In genomic region chr14:102201369-102201748, GRCh38 we compare ENCODE assay signal across 14 cellular contexts.
DNase-seq lines count a peak whose midpoint lies in the region; ATAC-seq and TF ChIP-seq lines count a peak whose summit lies in the region.
"Had no signal": no experiment of that assay in that cellular context is flagged by ENCODE, and none has a peak within 500 bp of the region (broad histone marks: within the 10 kb centered on the region; RNA-seq: fewer than 3 reads in every experiment).

No MANE protein-coding gene starts in this region.

- peaks cover 18% of the 10 kb centered on the region for H3K36me3 ChIP-seq in OCI-LY3 (replicated peaks; ENCODE audit: low read depth, low read length)

- H3K27me3 Mint-ChIP-seq in activated CD4-positive, alpha-beta T cell treated with anti-CD3 and anti-CD28 coated beads, Interleukin-2, amount 10 ng/mL, durations not matched to agents 24 days and 14 days: no peaks in the 10 kb centered on the region
- H3K27me3 Mint-ChIP-seq in stimulated activated memory B cell treated with anti-CD40 and anti-IgM and Interleukin-4, amounts not matched to agents 10 μg/mL and 1 μg/mL and 100 μg/mL, for 72 hours: no peaks in the 10 kb centered on the region

- peaks cover 31% of the 10 kb centered on the region for H4K20me1 ChIP-seq in OCI-LY3 (ENCODE audit: insufficient read depth, low read length)

- H3K9me3 ChIP-seq in OCI-LY3 (ENCODE audit: insufficient read depth, low read length): no peaks in the 10 kb centered on the region
- H3K9me3 ChIP-seq: thoracic aorta had no signal

- H3K4me3 Mint-ChIP-seq in activated CD4-positive, alpha-beta T cell treated with anti-CD3 and anti-CD28 coated beads, Interleukin-2, amount 10 ng/mL, durations not matched to agents 24 days and 14 days: peak overlapping the region; percentile 2
- no peak overlapping the region for H3K4me3 Mint-ChIP-seq in stimulated activated memory B cell treated with anti-CD40 and anti-IgM and Interleukin-4, amounts not matched to agents 10 μg/mL and 1 μg/mL and 100 μg/mL, for 72 hours

- intact Hi-C loops in activated CD4-positive, alpha-beta T cell treated with anti-CD3 and anti-CD28 coated beads, Interleukin-2, amount 10 ng/mL, durations not matched to agents 24 days and 14 days (cut with micrococcal nuclease): loop anchor here (2.0 to 5.0 kb wide), 2 partner anchors 17 to 59 kb away; no protein-coding TSS in a partner anchor

- TF ChIP-seq CTCF in OCI-LY3 (IDR thresholded peaks at IDR 0.05; ENCODE audit: low read depth, low read length): no peak

- peak overlapping the region; percentile 78 for H3K4me2 ChIP-seq in OCI-LY3 (ENCODE audit: low read length)

- H3K4me3 ChIP-seq in OCI-LY3 (ENCODE audit: low read length): peak overlapping the region; percentile 13
- H3K4me3 ChIP-seq: thoracic aorta had no signal

- no peak overlapping the region for H2AFZ ChIP-seq in OCI-LY3 (ENCODE audit: low read depth, low read length)

- peaks cover 33% of the 10 kb centered on the region for H3K4me1 ChIP-seq in OCI-LY3 (ENCODE audit: low read length)

- H3K27ac ChIP-seq in OCI-LY3 (ENCODE audit: low read length) (no peak overlapping the region), angular gyrus (ENCODE audit: low read depth, low read length) (peak overlapping the region; percentile 96)
- H3K27ac ChIP-seq: thoracic aorta had no signal

- no peaks in the 10 kb centered on the region for H3K9me3 Mint-ChIP-seq in activated CD4-positive, alpha-beta T cell treated with anti-CD3 and anti-CD28 coated beads, Interleukin-2, amount 10 ng/mL, durations not matched to agents 24 days and 14 days
- H3K9me3 Mint-ChIP-seq in stimulated activated memory B cell treated with anti-CD40 and anti-IgM and Interleukin-4, amounts not matched to agents 10 μg/mL and 1 μg/mL and 100 μg/mL, for 72 hours: no peaks in the 10 kb centered on the region

- H3K27me3 ChIP-seq in OCI-LY3 (ENCODE audit: low read depth, low read length): no peaks in the 10 kb centered on the region

- H3K36me3 Mint-ChIP-seq in activated CD4-positive, alpha-beta T cell treated with anti-CD3 and anti-CD28 coated beads, Interleukin-2, amount 10 ng/mL, durations not matched to agents 24 days and 14 days (ENCODE audit: low read depth): peaks cover 37% of the 10 kb centered on the region
- peaks cover 66% of the 10 kb centered on the region for H3K36me3 Mint-ChIP-seq in stimulated activated memory B cell treated with anti-CD40 and anti-IgM and Interleukin-4, amounts not matched to agents 10 μg/mL and 1 μg/mL and 100 μg/mL, for 72 hours

- H3K4me1 Mint-ChIP-seq in activated CD4-positive, alpha-beta T cell treated with anti-CD3 and anti-CD28 coated beads, Interleukin-2, amount 10 ng/mL, durations not matched to agents 24 days and 14 days: peaks cover 38% of the 10 kb centered on the region
- H3K4me1 Mint-ChIP-seq in stimulated activated memory B cell treated with anti-CD40 and anti-IgM and Interleukin-4, amounts not matched to agents 10 μg/mL and 1 μg/mL and 100 μg/mL, for 72 hours: peaks cover 37% of the 10 kb centered on the region

- H3K79me2 ChIP-seq in OCI-LY3 (ENCODE audit: low read length): peaks cover 19% of the 10 kb centered on the region

- no peak for DNase-seq in activated CD4-positive, alpha-beta T cell treated with anti-CD3 and anti-CD28 coated beads, Interleukin-2, amount 10 ng/mL, durations not matched to agents 24 days and 14 days
- DNase-seq in activated CD4-positive, alpha-beta T cell treated with anti-CD3 and anti-CD28 coated beads for 1 hour: no peak
- DNase-seq in NCI-H774 (lab: John Stamatoyannopoulos, UW): no peak
- no peak for DNase-seq in NCI-H446 treated with DMSO at 0.1 percent for 48 hours (lab: John Stamatoyannopoulos, UW)
- no peak for DNase-seq in NCI-H345 treated with DMSO at 0.1 percent for 48 hours (lab: John Stamatoyannopoulos, UW; ENCODE audit: unreplicated experiment)
- DNase-seq: Calu3, glutamatergic neuron, kidney glomerular epithelial cell, NCI-H146, SHP77 had no signal

- ATAC-seq in stimulated activated memory B cell treated with anti-CD40 and anti-IgM and Interleukin-4, amounts not matched to agents 10 μg/mL and 1 μg/mL and 100 μg/mL, for 72 hours: no peak

- H3K9ac ChIP-seq in OCI-LY3 (ENCODE audit: low read length): no peak overlapping the region

- H3K27ac Mint-ChIP-seq in activated CD4-positive, alpha-beta T cell treated with anti-CD3 and anti-CD28 coated beads, Interleukin-2, amount 10 ng/mL, durations not matched to agents 24 days and 14 days: peak overlapping the region; percentile 74
- peak overlapping the region; percentile 54 for H3K27ac Mint-ChIP-seq in stimulated activated memory B cell treated with anti-CD40 and anti-IgM and Interleukin-4, amounts not matched to agents 10 μg/mL and 1 μg/mL and 100 μg/mL, for 72 hours
